19 cellular contexts compared by ENCODE assay signal in the genomic region with DNA sequence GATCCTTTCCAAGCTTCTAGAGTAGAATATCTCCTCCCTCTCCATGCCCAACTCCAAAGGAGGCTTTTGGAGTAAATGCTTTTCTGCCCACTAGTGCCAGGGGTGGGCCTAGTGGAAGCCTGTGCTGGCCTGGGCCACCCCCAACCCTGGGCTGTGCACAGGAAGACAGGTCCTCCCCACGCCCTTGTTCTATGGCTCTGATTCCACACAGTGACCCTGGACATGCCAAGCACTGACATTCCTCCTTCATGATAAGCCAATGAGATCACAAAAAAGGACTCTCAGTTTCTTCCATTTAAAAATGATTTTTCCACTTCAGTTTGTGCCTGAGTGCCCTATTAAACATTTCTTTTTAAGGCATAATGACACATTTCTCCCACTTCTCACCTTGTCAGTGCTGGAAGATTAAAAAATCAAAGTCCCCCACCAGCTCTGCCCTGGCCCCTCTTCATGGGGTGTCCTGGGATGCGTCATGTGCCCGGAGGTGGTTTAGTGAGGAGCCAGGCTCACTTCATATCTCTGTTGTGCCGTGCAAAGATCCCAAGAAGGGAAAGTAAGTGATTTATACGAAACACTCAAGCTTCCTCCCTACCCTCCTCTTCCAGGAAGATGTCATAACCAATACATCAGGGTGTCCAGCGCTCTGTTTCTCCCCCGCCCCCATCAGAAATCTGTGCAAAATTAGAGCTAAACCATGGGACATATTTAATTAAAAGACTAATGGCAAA.
A peak's percentile ranks its signal among the peaks of the same experiment; 100 is the strongest.
DNase-seq lines count a peak whose midpoint lies in the region; ATAC-seq and TF ChIP-seq lines count a peak whose summit lies in the region.
"Had no signal": no experiment of that assay in that cellular context is flagged by ENCODE, and none has a peak within 500 bp of the region (broad histone marks: within the 10 kb centered on the region; RNA-seq: fewer than 3 reads in every experiment).

No MANE protein-coding gene starts in this region.

- H3K4me3 ChIP-seq in GM23338, result no peak overlapping the region
- H3K4me3 ChIP-seq in WERI-Rb-1 (ENCODE audit: low read depth, low read length), result peak overlapping the region; percentile 6
- H3K4me3 ChIP-seq in psoas muscle, result no peak overlapping the region

- H3K27ac Mint-ChIP-seq in GM23338, result peak overlapping the region; percentile 74
- H3K27ac Mint-ChIP-seq in activated CD4-positive, alpha-beta memory T cell treated with anti-CD3 and anti-CD28 coated beads, Interleukin-2, amount 10 ng/mL, durations not matched to agents 7 days and 5 days, result no peak overlapping the region
- H3K27ac Mint-ChIP-seq: stimulated activated effector memory CD8-positive, alpha-beta T cell treated with anti-CD3 and anti-CD28 coated beads, Interleukin-12 subunit alpha, Interleukin-12 subunit beta, amount 100 ng/mL, for 72 hours had no signal

- H3K4me2 ChIP-seq in GM23338, result peak overlapping the region; percentile 1; the same call in 1 of the 2 replicates

- H3K4me1 ChIP-seq in GM23338 (ENCODE audit: insufficient read depth), result peaks cover 3% of the 10 kb centered on the region; the same call in 1 of the 2 replicates
- H3K4me1 ChIP-seq in psoas muscle, result peaks cover 50% of the 10 kb centered on the region

- no peaks in the 10 kb centered on the region for H3K79me2 ChIP-seq in GM23338 (replicated peaks; ENCODE audit: insufficient read depth)

- H3K27me3 Mint-ChIP-seq in GM23338 (ENCODE audit: insufficient read depth, low read depth, poor library complexity), result peaks cover 8% of the 10 kb centered on the region
- H3K27me3 Mint-ChIP-seq in activated CD4-positive, alpha-beta memory T cell treated with anti-CD3 and anti-CD28 coated beads, Interleukin-2, amount 10 ng/mL, durations not matched to agents 7 days and 5 days, result no peaks in the 10 kb centered on the region
- no peaks in the 10 kb centered on the region for H3K27me3 Mint-ChIP-seq in activated T-cell treated with anti-CD3 and anti-CD28 coated beads, Interleukin-2, amount 50 U/mL, for 4 hours (ENCODE audit: low read depth)

- peaks cover 8% of the 10 kb centered on the region; the same call in 1 of the 2 replicates for H3K9me2 ChIP-seq in GM23338 (ENCODE audit: insufficient read depth)

- POLR2A ChIA-PET in activated CD4-positive, alpha-beta memory T cell treated with anti-CD3 and anti-CD28 coated beads, Interleukin-2, amount 10 ng/mL, durations not matched to agents 7 days and 5 days (lab: Charles Lee), result no interaction called here

- intact Hi-C loops in left cardiac atrium (cut with DNase I), result no loop called here
- intact Hi-C loops in psoas muscle (cut with DNase I), result loop anchor here in 1 of 2 donors (10.0 kb wide), 1 partner anchor 287 kb away; no protein-coding TSS in a partner anchor

- TF ChIP-seq CTCF in GM23338 (conservative IDR thresholded peaks at IDR 0.05; ENCODE audit: low read depth in 2 of 2) (no peak), WERI-Rb-1 (IDR thresholded peaks at IDR 0.05; ENCODE audit: low read depth, low read length) (no peak), psoas muscle (IDR thresholded peaks at IDR 0.05) (no peak)

- WGBS in psoas muscle, 3 donors, result 73 to 90% (median 81%) methylated on average over 7 of the region's 7 CpGs

- CTCF ChIA-PET in activated CD4-positive, alpha-beta memory T cell treated with anti-CD3 and anti-CD28 coated beads, Interleukin-2, amount 10 ng/mL, durations not matched to agents 7 days and 5 days (lab: Charles Lee), result no interaction called here

- DNase-seq in GM23338 (ENCODE audit: low spot score), result no peak
- DNase-seq in WERI-Rb-1, result no peak
- no peak for DNase-seq in left cardiac atrium
- no peak for DNase-seq in psoas muscle
- no peak for DNase-seq in SIG-M5 (lab: John Stamatoyannopoulos, UW)
- no peak for DNase-seq in activated CD4-positive, alpha-beta memory T cell treated with anti-CD3 and anti-CD28 coated beads, Interleukin-2, amount 10 ng/mL, durations not matched to agents 7 days and 5 days
- no peak for DNase-seq in activated T-cell treated with anti-CD3 and anti-CD28 coated beads, Interleukin-2, amount 50 U/mL, for 4 hours
- DNase-seq: activated CD8-positive, alpha-beta memory T cell treated with anti-CD3 and anti-CD28 coated beads for 24 hours; DND-41; KG1; kidney; NCI-H187 treated with DMSO at 0.1 percent for 48 hours; NCI-H774; right cardiac atrium; RPMI8226; stimulated activated CD4-positive, alpha-beta T cell treated with anti-CD3 and anti-CD28 coated beads, Interleukin-4, amount 100 ng/mL, for 24 hours had no signal

- H4K20me1 ChIP-seq in GM23338 (replicated peaks; ENCODE audit: insufficient read depth), result no peaks in the 10 kb centered on the region

- no peak overlapping the region for H3K4me3 Mint-ChIP-seq in GM23338
- H3K4me3 Mint-ChIP-seq in activated CD4-positive, alpha-beta memory T cell treated with anti-CD3 and anti-CD28 coated beads, Interleukin-2, amount 10 ng/mL, durations not matched to agents 7 days and 5 days, result no peak overlapping the region
- H3K4me3 Mint-ChIP-seq in activated T-cell treated with anti-CD3 and anti-CD28 coated beads, Interleukin-2, amount 50 U/mL, for 4 hours, result no peak overlapping the region
- H3K4me3 Mint-ChIP-seq: stimulated activated effector memory CD8-positive, alpha-beta T cell treated with anti-CD3 and anti-CD28 coated beads, Interleukin-12 subunit alpha, Interleukin-12 subunit beta, amount 100 ng/mL, for 72 hours had no signal

- no peak overlapping the region for H2AFZ ChIP-seq in GM23338

- 0 out of 3 replicates have a peak, but pooled peaks have one; percentile 23 for ATAC-seq in GM23338
- ATAC-seq in left cardiac atrium, result peak; percentile 27 to 40
- peak in 3 of 4 donors; percentile 34 to 51 (median 42) for ATAC-seq in psoas muscle
- no peak for ATAC-seq in activated T-cell treated with anti-CD3 and anti-CD28 coated beads, Interleukin-2, amount 50 U/mL, for 4 hours
- no peak for ATAC-seq in GM19023 (IDR thresholded peaks at IDR 0.05; ENCODE audit: unreplicated experiment)
- ATAC-seq: stimulated activated effector memory CD8-positive, alpha-beta T cell treated with anti-CD3 and anti-CD28 coated beads, Interleukin-12 subunit alpha, Interleukin-12 subunit beta, amount 100 ng/mL, for 72 hours had no signal

- H3K27me3 ChIP-seq in GM23338 (ENCODE audit: insufficient read depth) (no peaks in the 10 kb centered on the region), WERI-Rb-1 (ENCODE audit: insufficient read depth, low read depth, severe bottlenecking) (no peaks in the 10 kb centered on the region), psoas muscle (ENCODE audit: insufficient read depth in 3 of 3, low read length in 2 of 3) (no peaks in the 10 kb centered on the region)

- H3K36me3 ChIP-seq in GM23338 (ENCODE audit: insufficient read depth) (no peaks in the 10 kb centered on the region), WERI-Rb-1 (peaks cover 5% of the 10 kb centered on the region), psoas muscle (ENCODE audit: insufficient read depth in 1 of 2, low read depth in 1 of 2) (no peaks in the 10 kb centered on the region)

- no peaks in the 10 kb centered on the region for H3F3A ChIP-seq in GM23338 (replicated peaks; ENCODE audit: low read depth)

- H3K27ac ChIP-seq in GM23338 (ENCODE audit: low read depth) (no peak overlapping the region), WERI-Rb-1 (peak overlapping the region; percentile 82), psoas muscle (peak overlapping the region; percentile 89)
- H3K27ac ChIP-seq: C4-2B had no signal

- peaks cover 16% of the 10 kb centered on the region for H3K4me1 Mint-ChIP-seq in GM23338
- H3K4me1 Mint-ChIP-seq in activated CD4-positive, alpha-beta memory T cell treated with anti-CD3 and anti-CD28 coated beads, Interleukin-2, amount 10 ng/mL, durations not matched to agents 7 days and 5 days, result no peaks in the 10 kb centered on the region
- H3K4me1 Mint-ChIP-seq in activated T-cell treated with anti-CD3 and anti-CD28 coated beads, Interleukin-2, amount 50 U/mL, for 4 hours (ENCODE audit: low read depth), result no peaks in the 10 kb centered on the region

- peaks cover 32% of the 10 kb centered on the region for H3K36me3 Mint-ChIP-seq in GM23338 (ENCODE audit: low read depth)
- peaks cover 7% of the 10 kb centered on the region for H3K36me3 Mint-ChIP-seq in activated CD4-positive, alpha-beta memory T cell treated with anti-CD3 and anti-CD28 coated beads, Interleukin-2, amount 10 ng/mL, durations not matched to agents 7 days and 5 days (ENCODE audit: low read depth)
- H3K36me3 Mint-ChIP-seq in activated T-cell treated with anti-CD3 and anti-CD28 coated beads, Interleukin-2, amount 50 U/mL, for 4 hours (ENCODE audit: insufficient read depth), result peaks cover 45% of the 10 kb centered on the region
- H3K36me3 Mint-ChIP-seq: stimulated activated effector memory CD8-positive, alpha-beta T cell treated with anti-CD3 and anti-CD28 coated beads, Interleukin-12 subunit alpha, Interleukin-12 subunit beta, amount 100 ng/mL, for 72 hours had no signal

- H3K9me3 ChIP-seq in WERI-Rb-1 (ENCODE audit: severe bottlenecking), result peaks cover 23% of the 10 kb centered on the region
- peaks cover 7% of the 10 kb centered on the region for H3K9me3 ChIP-seq in psoas muscle

- peaks cover 33% of the 10 kb centered on the region for H3K9me3 Mint-ChIP-seq in GM23338
- peaks cover 14% of the 10 kb centered on the region for H3K9me3 Mint-ChIP-seq in activated CD4-positive, alpha-beta memory T cell treated with anti-CD3 and anti-CD28 coated beads, Interleukin-2, amount 10 ng/mL, durations not matched to agents 7 days and 5 days
- peaks cover 28% of the 10 kb centered on the region for H3K9me3 Mint-ChIP-seq in activated T-cell treated with anti-CD3 and anti-CD28 coated beads, Interleukin-2, amount 50 U/mL, for 4 hours

TF ChIP-seq in GM23338, 12 proteins besides CTCF, POLR2A, EP300 and RAD21 (continues in another document):
- no peak for TF ChIP-seq CREB1 (CRISPR knock-in tag; IDR thresholded peaks at IDR 0.05; ENCODE audit: low read depth)
- no peak for TF ChIP-seq ZNF114 (CRISPR knock-in tag; IDR thresholded peaks at IDR 0.05)
- TF ChIP-seq, protein P1, sequence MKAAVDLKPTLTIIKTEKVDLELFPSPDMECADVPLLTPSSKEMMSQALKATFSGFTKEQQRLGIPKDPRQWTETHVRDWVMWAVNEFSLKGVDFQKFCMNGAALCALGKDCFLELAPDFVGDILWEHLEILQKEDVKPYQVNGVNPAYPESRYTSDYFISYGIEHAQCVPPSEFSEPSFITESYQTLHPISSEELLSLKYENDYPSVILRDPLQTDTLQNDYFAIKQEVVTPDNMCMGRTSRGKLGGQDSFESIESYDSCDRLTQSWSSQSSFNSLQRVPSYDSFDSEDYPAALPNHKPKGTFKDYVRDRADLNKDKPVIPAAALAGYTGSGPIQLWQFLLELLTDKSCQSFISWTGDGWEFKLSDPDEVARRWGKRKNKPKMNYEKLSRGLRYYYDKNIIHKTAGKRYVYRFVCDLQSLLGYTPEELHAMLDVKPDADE (IDR thresholded peaks at IDR 0.05), result no peak
- no peak for TF ChIP-seq EZH2 (IDR thresholded peaks at IDR 0.05; ENCODE audit: low read depth, unreplicated experiment)

Comparison
In these comparisons a context has a peak if more than half of its experiments do, and no peak if none do; other contexts are left out.
1. ATAC-seq: peak in GM23338 (single experiment), left cardiac atrium (2 of 2) and psoas muscle (3 of 4); none in activated T-cell treated with anti-CD3 and anti-CD28 coated beads, Interleukin-2, amount 50 U/mL, for 4 hours (0 of 2) and GM19023 (single experiment).